17 cellular contexts compared by ENCODE assay signal in the genomic region with DNA sequence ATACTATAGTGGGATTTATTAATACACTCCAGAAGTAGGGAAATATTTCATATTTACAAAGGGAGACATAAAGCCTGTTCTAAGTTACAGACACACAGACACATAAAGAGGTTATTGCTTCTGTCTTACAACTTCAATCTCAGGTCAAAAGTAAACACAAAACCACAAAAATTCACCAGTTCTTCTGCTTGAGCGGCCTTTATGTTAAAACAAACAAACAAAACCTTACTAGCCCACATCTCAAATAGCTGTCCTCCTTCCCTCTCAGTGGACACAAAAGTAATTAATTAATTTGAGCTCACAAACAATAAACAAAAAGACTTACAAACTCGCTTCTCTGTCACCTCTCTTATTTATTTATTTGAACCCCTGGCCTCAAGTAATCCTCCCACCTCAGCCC. TPM values are rescaled to one million over a fixed set of nuclear protein-coding genes. Genes with fewer than 3 reads are reported as not detected.
DNase-seq lines count a peak whose midpoint lies in the region; ATAC-seq lines count a peak whose summit lies in the region.
"Had no signal": no experiment of that assay in that cellular context is flagged by ENCODE, and none has a peak within 500 bp of the region (broad histone marks: within the 10 kb centered on the region; RNA-seq: fewer than 3 reads in every experiment).

No MANE protein-coding gene starts in this region.

- H3K4me1 Mint-ChIP-seq in stimulated activated naive CD8-positive, alpha-beta T cell treated with anti-CD3 and anti-CD28 coated beads, Interleukin-15, Interleukin-2, amounts not matched to agents 100 ng/mL and 50 ng/mL, for 24 hours (ENCODE audit: low read depth) = peaks cover 31% of the 10 kb centered on the region

- H3K4me3 Mint-ChIP-seq in stimulated activated naive CD8-positive, alpha-beta T cell treated with anti-CD3 and anti-CD28 coated beads, Interleukin-15, Interleukin-2, amounts not matched to agents 100 ng/mL and 50 ng/mL, for 24 hours = no peak overlapping the region

- peaks cover 18% of the 10 kb centered on the region for H3K36me3 Mint-ChIP-seq in stimulated activated naive CD8-positive, alpha-beta T cell treated with anti-CD3 and anti-CD28 coated beads, Interleukin-15, Interleukin-2, amounts not matched to agents 100 ng/mL and 50 ng/mL, for 24 hours (ENCODE audit: low read depth)

- no peaks in the 10 kb centered on the region for H3K9me3 Mint-ChIP-seq in stimulated activated naive CD8-positive, alpha-beta T cell treated with anti-CD3 and anti-CD28 coated beads, Interleukin-15, Interleukin-2, amounts not matched to agents 100 ng/mL and 50 ng/mL, for 24 hours

- no peaks in the 10 kb centered on the region for H3K27me3 Mint-ChIP-seq in stimulated activated naive CD8-positive, alpha-beta T cell treated with anti-CD3 and anti-CD28 coated beads, Interleukin-15, Interleukin-2, amounts not matched to agents 100 ng/mL and 50 ng/mL, for 24 hours

- ATAC-seq in stimulated activated naive CD8-positive, alpha-beta T cell treated with anti-CD3 and anti-CD28 coated beads, Interleukin-15, Interleukin-2, amounts not matched to agents 100 U/mL and 50 U/mL, for 24 hours = no peak
- no peak for ATAC-seq in HG03469 (IDR thresholded peaks at IDR 0.05; ENCODE audit: unreplicated experiment)
- ATAC-seq: left lobe of liver had no signal

- H3K27ac Mint-ChIP-seq in stimulated activated naive CD8-positive, alpha-beta T cell treated with anti-CD3 and anti-CD28 coated beads, Interleukin-15, Interleukin-2, amounts not matched to agents 100 ng/mL and 50 ng/mL, for 24 hours = peak overlapping the region; percentile 61

- no peak for DNase-seq in stimulated activated naive CD8-positive, alpha-beta T cell treated with anti-CD3 and anti-CD28 coated beads, Interleukin-15, Interleukin-2, amounts not matched to agents 100 U/mL and 50 U/mL, for 24 hours
- DNase-seq in SW480 (ENCODE audit: low spot score) (peak; percentile 69), iris pigment epithelial cell (ENCODE audit: low read depth) (peak; percentile 75), occipital lobe (lab: John Stamatoyannopoulos, UW) (no peak), amygdala (lab: John Stamatoyannopoulos, UW) (no peak)
- DNase-seq: activated CD4-positive, alpha-beta T cell treated with anti-CD3 and anti-CD28 coated beads, Interleukin-2, amount 50 U/mL, for 4 hours; aorta; cerebellar nuclear complex; effector CD8-positive, alpha-beta T cell; MM.1S; NCI-H1436 treated with DMSO at 0.1 percent for 48 hours; NCI-H2171; NCI-H526; Right ventricle myocardium superior had no signal

RNA-seq across cellular contexts. Expression of a gene that starts 1.5 kb away (rescaled TPM):
- total RNA-seq in occipital lobe = 137 TPM

RNA-seq across cellular contexts. Expression of a gene that starts 14.7 kb away (rescaled TPM):
- total RNA-seq in occipital lobe = 55.4 TPM

Comparison
In these comparisons a context has a peak if more than half of its experiments do, and no peak if none do; other contexts are left out.
1. DNase-seq: peak in SW480 (single experiment) and iris pigment epithelial cell (single experiment); none in stimulated activated naive CD8-positive, alpha-beta T cell treated with anti-CD3 and anti-CD28 coated beads, Interleukin-15, Interleukin-2, amounts not matched to agents 100 U/mL and 50 U/mL, for 24 hours (single experiment), occipital lobe (single experiment) and amygdala (0 of 56).